Comparison of ENCODE assay signal across 28 cellular contexts in the genomic region with DNA sequence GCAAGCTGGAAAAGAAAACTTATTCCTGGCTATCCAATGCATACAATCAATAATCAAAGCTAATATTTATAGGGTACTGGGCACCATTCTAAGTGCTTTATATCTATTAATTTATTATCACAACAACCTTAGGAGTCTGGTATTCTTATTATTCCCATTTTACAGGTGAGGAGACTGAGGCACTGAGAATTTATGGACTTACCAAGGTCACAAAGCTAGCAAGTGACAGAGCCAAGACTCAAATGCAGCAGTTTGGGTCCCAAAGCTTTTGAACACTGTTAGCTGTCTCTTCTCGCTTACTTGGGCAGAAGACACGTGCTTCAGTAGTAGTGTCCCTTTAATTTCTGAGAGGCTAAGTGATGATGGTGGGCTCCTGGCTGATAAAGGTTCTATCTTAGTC.
"Had no signal": no experiment of that assay in that cellular context is flagged by ENCODE, and none has a peak within 500 bp of the region (broad histone marks: within the 10 kb centered on the region; RNA-seq: fewer than 3 reads in every experiment).

No MANE protein-coding gene starts in this region.

- H3K27ac ChIP-seq: stomach, suprapubic skin, testis, thoracic aorta, tibial artery, tibial nerve, transverse colon, upper lobe of left lung, upper lobe of right lung, uterus, vagina had no signal

- H3K9me3 Mint-ChIP-seq: stimulated activated effector memory CD8-positive, alpha-beta T cell treated with anti-CD3 and anti-CD28 coated beads, Interleukin-12 subunit alpha, Interleukin-12 subunit beta, amount 100 ng/mL, for 72 hours; stimulated activated memory B cell treated with anti-CD40 and anti-IgM and Interleukin-4, amounts not matched to agents 10 μg/mL and 1 μg/mL and 100 μg/mL, for 72 hours; stimulated activated naive B cell treated with anti-CD40 and anti-IgM and Interleukin-4, amounts not matched to agents 10 μg/mL and 1 μg/mL and 100 μg/mL, for 72 hours; stimulated activated naive CD8-positive, alpha-beta T cell treated with anti-CD3 and anti-CD28 coated beads, Interleukin-15, amount 100 ng/mL, for 72 hours; stimulated activated naive CD8-positive, alpha-beta T cell treated with anti-CD3 and anti-CD28 coated beads, Interleukin-15, Interleukin-2, amounts not matched to agents 100 ng/mL and 50 ng/mL, for 24 hours; type B pancreatic cell had no signal

- H3K36me3 ChIP-seq: uterus had no signal

- H3K4me1 ChIP-seq: stomach, suprapubic skin, testis, tibial artery, tibial nerve, transverse colon, upper lobe of left lung, upper lobe of right lung, uterus, vagina had no signal

- H3K9me3 ChIP-seq: stomach, suprapubic skin, testis, thoracic aorta, tibial artery, tibial nerve, transverse colon, upper lobe of left lung, upper lobe of right lung, uterus, vagina had no signal

- DNase-seq: stimulated activated CD4-positive, alpha-beta T cell treated with anti-CD3 and anti-CD28 coated beads, Interleukin-2, amount 100 ng/mL, for 48 hours; stimulated activated CD4-positive, alpha-beta T cell treated with anti-CD3 and anti-CD28 coated beads, Interleukin-4, amount 100 ng/mL, for 1 hour; stimulated activated CD4-positive, alpha-beta T cell treated with anti-CD3 and anti-CD28 coated beads, Interleukin-4, amount 100 ng/mL, for 24 hours; stimulated activated CD4-positive, alpha-beta T cell treated with anti-CD3 and anti-CD28 coated beads, Interleukin-4, amount 100 ng/mL, for 4 hours; stimulated activated CD8-positive, alpha-beta memory T cell treated with anti-CD3 and anti-CD28 coated beads, Interleukin-4, amount 100 ng/mL, for 48 hours; stimulated activated naive B cell treated with anti-CD40 and anti-IgM and Interleukin-4, amounts not matched to agents 10 μg/mL and 1 μg/mL and 100 μg/mL, for 72 hours; stimulated activated naive CD4-positive, alpha-beta T cell; stimulated activated naive CD4-positive, alpha-beta T cell treated with Interleukin-2 at 50 U/mL for 16 hours; stimulated activated naive CD8-positive, alpha-beta T cell treated with anti-CD3 and anti-CD28 coated beads, Interleukin-15, amount 100 ng/mL, for 72 hours; stimulated activated naive CD8-positive, alpha-beta T cell treated with anti-CD3 and anti-CD28 coated beads, Interleukin-15, Interleukin-2, amounts not matched to agents 100 U/mL and 50 U/mL, for 24 hours; stomach; substantia nigra; testis; tibial artery; transverse colon; trophoblast cell; upper lobe of left lung; upper lobe of right lung; uterus had no signal

- H3K4me1 Mint-ChIP-seq: stimulated activated effector memory CD8-positive, alpha-beta T cell treated with anti-CD3 and anti-CD28 coated beads, Interleukin-12 subunit alpha, Interleukin-12 subunit beta, amount 100 ng/mL, for 72 hours; stimulated activated memory B cell treated with anti-CD40 and anti-IgM and Interleukin-4, amounts not matched to agents 10 μg/mL and 1 μg/mL and 100 μg/mL, for 72 hours; stimulated activated naive B cell treated with anti-CD40 and anti-IgM and Interleukin-4, amounts not matched to agents 10 μg/mL and 1 μg/mL and 100 μg/mL, for 72 hours; stimulated activated naive CD8-positive, alpha-beta T cell treated with anti-CD3 and anti-CD28 coated beads, Interleukin-15, amount 100 ng/mL, for 72 hours had no signal

- H3K27me3 ChIP-seq: stomach, suprapubic skin, testis, tibial artery, tibial nerve, transverse colon, upper lobe of left lung, upper lobe of right lung, uterus, vagina had no signal

- H3K27me3 Mint-ChIP-seq: stimulated activated memory B cell treated with anti-CD40 and anti-IgM and Interleukin-4, amounts not matched to agents 10 μg/mL and 1 μg/mL and 100 μg/mL, for 72 hours; stimulated activated naive B cell treated with anti-CD40 and anti-IgM and Interleukin-4, amounts not matched to agents 10 μg/mL and 1 μg/mL and 100 μg/mL, for 72 hours; stimulated activated naive CD8-positive, alpha-beta T cell treated with anti-CD3 and anti-CD28 coated beads, Interleukin-15, amount 100 ng/mL, for 72 hours; stimulated activated naive CD8-positive, alpha-beta T cell treated with anti-CD3 and anti-CD28 coated beads, Interleukin-15, Interleukin-2, amounts not matched to agents 100 ng/mL and 50 ng/mL, for 24 hours; type B pancreatic cell had no signal

- H3K27ac Mint-ChIP-seq: stimulated activated effector memory CD8-positive, alpha-beta T cell treated with anti-CD3 and anti-CD28 coated beads, Interleukin-12 subunit alpha, Interleukin-12 subunit beta, amount 100 ng/mL, for 72 hours; stimulated activated memory B cell treated with anti-CD40 and anti-IgM and Interleukin-4, amounts not matched to agents 10 μg/mL and 1 μg/mL and 100 μg/mL, for 72 hours; stimulated activated naive B cell treated with anti-CD40 and anti-IgM and Interleukin-4, amounts not matched to agents 10 μg/mL and 1 μg/mL and 100 μg/mL, for 72 hours; stimulated activated naive CD8-positive, alpha-beta T cell treated with anti-CD3 and anti-CD28 coated beads, Interleukin-15, Interleukin-2, amounts not matched to agents 100 ng/mL and 50 ng/mL, for 24 hours; type B pancreatic cell had no signal

- ATAC-seq: stimulated activated effector memory CD8-positive, alpha-beta T cell treated with anti-CD3 and anti-CD28 coated beads, Interleukin-12 subunit alpha, Interleukin-12 subunit beta, amount 100 ng/mL, for 72 hours; stimulated activated memory B cell treated with anti-CD40 and anti-IgM and Interleukin-4, amounts not matched to agents 10 μg/mL and 1 μg/mL and 100 μg/mL, for 72 hours; stimulated activated naive B cell treated with anti-CD40 and anti-IgM and Interleukin-4, amounts not matched to agents 10 μg/mL and 1 μg/mL and 100 μg/mL, for 72 hours; stimulated activated naive CD8-positive, alpha-beta T cell treated with anti-CD3 and anti-CD28 coated beads, Interleukin-15, amount 100 ng/mL, for 72 hours; stimulated activated naive CD8-positive, alpha-beta T cell treated with anti-CD3 and anti-CD28 coated beads, Interleukin-15, Interleukin-2, amounts not matched to agents 100 U/mL and 50 U/mL, for 24 hours; upper lobe of right lung had no signal

- H3K4me3 Mint-ChIP-seq: stimulated activated effector memory CD8-positive, alpha-beta T cell treated with anti-CD3 and anti-CD28 coated beads, Interleukin-12 subunit alpha, Interleukin-12 subunit beta, amount 100 ng/mL, for 72 hours; stimulated activated memory B cell treated with anti-CD40 and anti-IgM and Interleukin-4, amounts not matched to agents 10 μg/mL and 1 μg/mL and 100 μg/mL, for 72 hours; stimulated activated naive B cell treated with anti-CD40 and anti-IgM and Interleukin-4, amounts not matched to agents 10 μg/mL and 1 μg/mL and 100 μg/mL, for 72 hours; stimulated activated naive CD8-positive, alpha-beta T cell treated with anti-CD3 and anti-CD28 coated beads, Interleukin-15, amount 100 ng/mL, for 72 hours; stimulated activated naive CD8-positive, alpha-beta T cell treated with anti-CD3 and anti-CD28 coated beads, Interleukin-15, Interleukin-2, amounts not matched to agents 100 ng/mL and 50 ng/mL, for 24 hours; type B pancreatic cell had no signal

- FAIRE-seq: urothelium cell line had no signal

- H3K4me3 ChIP-seq: stomach, suprapubic skin, testis, thoracic aorta, tibial artery, tibial nerve, transverse colon, upper lobe of left lung, upper lobe of right lung, uterus, vagina had no signal
